Comparison of ENCODE assay signal across 23 cellular contexts in the genomic region with DNA sequence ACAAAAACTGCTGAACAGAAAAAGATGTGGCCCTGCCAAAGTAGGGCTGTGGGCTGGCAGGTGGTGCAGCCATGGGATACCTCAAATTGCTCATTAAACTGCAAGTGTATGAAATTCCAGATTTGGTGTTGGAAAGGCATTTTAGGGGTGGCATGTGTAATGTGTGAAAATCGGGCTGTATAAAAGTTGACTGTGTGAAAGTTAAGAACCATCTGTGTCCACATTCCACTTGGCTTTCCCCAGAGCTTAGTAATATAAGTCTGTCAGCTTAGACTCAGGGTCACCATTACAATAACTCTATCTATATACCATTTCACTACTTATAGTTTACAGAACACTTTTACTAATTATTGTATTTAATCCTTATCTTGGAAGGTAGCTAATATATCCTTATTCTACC. TPM values are rescaled to one million over a fixed set of nuclear protein-coding genes. Genes with fewer than 3 reads are reported as not detected.
DNase-seq lines count a peak whose midpoint lies in the region; ATAC-seq and TF ChIP-seq lines count a peak whose summit lies in the region.
"Had no signal": no experiment of that assay in that cellular context is flagged by ENCODE, and none has a peak within 500 bp of the region (broad histone marks: within the 10 kb centered on the region; RNA-seq: fewer than 3 reads in every experiment).

No MANE protein-coding gene starts in this region.

- no peak overlapping the region for H2AFZ ChIP-seq in osteoblast (ENCODE audit: low read length)
- H2AFZ ChIP-seq: neural progenitor cell had no signal

- no peaks in the 10 kb centered on the region for H3K36me3 Mint-ChIP-seq in Caco-2 (ENCODE audit: insufficient read depth, unreplicated experiment)
- H3K36me3 Mint-ChIP-seq in activated T-helper 2 cell treated with anti-CD3 and anti-CD28 coated beads, Interferon-gamma antibody, Interleukin-2, Interleukin-4, amounts not matched to agents 10 μg/mL and 5 μg/mL and 100 μg/mL, durations not matched to agents 14 hours and 24 hours and 36 hours (ENCODE audit: low read depth) = no peaks in the 10 kb centered on the region
- H3K36me3 Mint-ChIP-seq: memory B cell; neural progenitor cell; stimulated activated memory B cell treated with anti-CD40 and anti-IgM and Interleukin-4, amounts not matched to agents 10 μg/mL and 1 μg/mL and 100 μg/mL, for 72 hours had no signal

- BruUV-seq in Caco-2 (replicated peaks; lab: Mats Ljungman, UMichigan) = no TSS peak

- H3K9me3 ChIP-seq in Caco-2 (no peaks in the 10 kb centered on the region), osteoblast (ENCODE audit: low read depth, low read length) (no peaks in the 10 kb centered on the region), mucosa of descending colon (no peaks in the 10 kb centered on the region)
- H3K9me3 ChIP-seq: transverse colon had no signal

- peak overlapping the region; percentile 66 for H3K27ac Mint-ChIP-seq in Caco-2 (ENCODE audit: unreplicated experiment)
- H3K27ac Mint-ChIP-seq in activated T-helper 2 cell treated with anti-CD3 and anti-CD28 coated beads, Interferon-gamma antibody, Interleukin-2, Interleukin-4, amounts not matched to agents 10 μg/mL and 5 μg/mL and 100 μg/mL, durations not matched to agents 14 hours and 24 hours and 36 hours = no peak overlapping the region
- H3K27ac Mint-ChIP-seq: activated B cell treated with CpG ODN at 0.5 μM for 24 hours; activated naive CD8-positive, alpha-beta T cell treated with anti-CD3 and anti-CD28 coated beads, Interleukin-2, amount 50 U/mL, for 24 hours; activated T-helper 17 cell treated with anti-CD3 and anti-CD28 coated beads, Interleukin-2, amount 50 U/mL, for 72 hours; CD4-positive, alpha-beta T cell; effector memory CD8-positive, alpha-beta T cell; memory B cell; neural progenitor cell; stimulated activated memory B cell treated with anti-CD40 and anti-IgM and Interleukin-4, amounts not matched to agents 10 μg/mL and 1 μg/mL and 100 μg/mL, for 72 hours had no signal

- no peak for ATAC-seq in mucosa of descending colon
- ATAC-seq: activated naive CD8-positive, alpha-beta T cell treated with anti-CD3 and anti-CD28 coated beads, Interleukin-2, amount 50 U/mL, for 24 hours; activated T-helper 17 cell treated with anti-CD3 and anti-CD28 coated beads, Interleukin-2, amount 50 U/mL, for 72 hours; effector memory CD8-positive, alpha-beta T cell had no signal

- H3K27me3 Mint-ChIP-seq in Caco-2 (ENCODE audit: insufficient read depth, unreplicated experiment) = no peaks in the 10 kb centered on the region
- H3K27me3 Mint-ChIP-seq in activated T-helper 2 cell treated with anti-CD3 and anti-CD28 coated beads, Interferon-gamma antibody, Interleukin-2, Interleukin-4, amounts not matched to agents 10 μg/mL and 5 μg/mL and 100 μg/mL, durations not matched to agents 14 hours and 24 hours and 36 hours (ENCODE audit: low read depth) = peaks cover 10% of the 10 kb centered on the region

- H3K9me3 Mint-ChIP-seq in Caco-2 (ENCODE audit: unreplicated experiment) = no peaks in the 10 kb centered on the region
- no peaks in the 10 kb centered on the region for H3K9me3 Mint-ChIP-seq in activated T-helper 2 cell treated with anti-CD3 and anti-CD28 coated beads, Interferon-gamma antibody, Interleukin-2, Interleukin-4, amounts not matched to agents 10 μg/mL and 5 μg/mL and 100 μg/mL, durations not matched to agents 14 hours and 24 hours and 36 hours
- H3K9me3 Mint-ChIP-seq: activated B cell treated with CpG ODN at 0.5 μM for 24 hours; activated naive CD8-positive, alpha-beta T cell treated with anti-CD3 and anti-CD28 coated beads, Interleukin-2, amount 50 U/mL, for 24 hours; activated T-helper 17 cell treated with anti-CD3 and anti-CD28 coated beads, Interleukin-2, amount 50 U/mL, for 72 hours; CD4-positive, alpha-beta T cell; effector memory CD8-positive, alpha-beta T cell; H9; memory B cell; neural progenitor cell; stimulated activated memory B cell treated with anti-CD40 and anti-IgM and Interleukin-4, amounts not matched to agents 10 μg/mL and 1 μg/mL and 100 μg/mL, for 72 hours had no signal

- H4K20me1 ChIP-seq in osteoblast (ENCODE audit: insufficient read depth, low read length) = no peaks in the 10 kb centered on the region

- H3K27ac ChIP-seq in osteoblast (ENCODE audit: low read depth, low read length) = no peak overlapping the region
- H3K27ac ChIP-seq: HL-60, neural progenitor cell, transverse colon had no signal

- DNase-seq in Caco-2 (no peak), NCI-H69 (lab: John Stamatoyannopoulos, UW) (peak; percentile 28), choroid plexus epithelial cell (ENCODE audit: low read depth) (peak; percentile 56), osteoblast (ENCODE audit: insufficient read length, low spot score, missing footprints) (peak; percentile 25), NCI-H2196 treated with DMSO at 0.1 percent for 48 hours (lab: John Stamatoyannopoulos, UW; ENCODE audit: unreplicated experiment) (no peak), mucosa of descending colon (no peak)
- DNase-seq in effector CD8-positive, alpha-beta T cell (lab: John Stamatoyannopoulos, UW) = no peak
- no peak for DNase-seq in activated T-helper 2 cell treated with anti-CD3 and anti-CD28 coated beads, Interferon-gamma antibody, Interleukin-2, Interleukin-4, amounts not matched to agents 10 μg/mL and 5 μg/mL and 100 μg/mL, durations not matched to agents 14 hours and 24 hours and 36 hours (ENCODE audit: low spot score)
- DNase-seq: activated B cell treated with CpG ODN at 0.5 μM for 24 hours; activated naive CD8-positive, alpha-beta T cell treated with anti-CD3 and anti-CD28 coated beads, Interleukin-2, amount 50 U/mL, for 24 hours; CD4-positive, alpha-beta T cell; effector memory CD8-positive, alpha-beta T cell; H9; KBM-7; MV-4-11; NCI-H2029; NCI-H510A treated with DMSO at 0.1 percent for 48 hours; transverse colon had no signal

- H3K4me3 ChIP-seq in Caco-2 (ENCODE audit: low read depth, low read length) (no peak overlapping the region), choroid plexus epithelial cell (ENCODE audit: low read depth, low read length) (no peak overlapping the region), osteoblast (ENCODE audit: insufficient read depth, low read length) (no peak overlapping the region), mucosa of descending colon (no peak overlapping the region)
- H3K4me3 ChIP-seq: neural progenitor cell, transverse colon had no signal

- POLR2A ChIA-PET in Caco-2 (lab: Charles Lee) = no interaction called here

- CTCF ChIA-PET in Caco-2 (lab: Charles Lee) = interaction anchor here (0.5 to 1.5 kb wide), 2 partner anchors 16 to 51 kb away, joined by 3 to 6 read pairs; no protein-coding TSS in a partner anchor

- H3K36me3 ChIP-seq in Caco-2 (ENCODE audit: control insufficient read depth, insufficient read depth, low read length) = no peaks in the 10 kb centered on the region
- no peaks in the 10 kb centered on the region for H3K36me3 ChIP-seq in osteoblast (ENCODE audit: insufficient read depth, low read length)
- no peaks in the 10 kb centered on the region for H3K36me3 ChIP-seq in mucosa of descending colon (ENCODE audit: low read depth)
- H3K36me3 ChIP-seq: neural progenitor cell, transverse colon had no signal

- peaks cover 32% of the 10 kb centered on the region for H3K4me1 Mint-ChIP-seq in Caco-2 (ENCODE audit: low read depth, unreplicated experiment)
- peaks cover 1% of the 10 kb centered on the region for H3K4me1 Mint-ChIP-seq in activated T-helper 2 cell treated with anti-CD3 and anti-CD28 coated beads, Interferon-gamma antibody, Interleukin-2, Interleukin-4, amounts not matched to agents 10 μg/mL and 5 μg/mL and 100 μg/mL, durations not matched to agents 14 hours and 24 hours and 36 hours (ENCODE audit: low read depth)
- H3K4me1 Mint-ChIP-seq: activated B cell treated with CpG ODN at 0.5 μM for 24 hours; activated naive CD8-positive, alpha-beta T cell treated with anti-CD3 and anti-CD28 coated beads, Interleukin-2, amount 50 U/mL, for 24 hours; activated T-helper 17 cell treated with anti-CD3 and anti-CD28 coated beads, Interleukin-2, amount 50 U/mL, for 72 hours; memory B cell; stimulated activated memory B cell treated with anti-CD40 and anti-IgM and Interleukin-4, amounts not matched to agents 10 μg/mL and 1 μg/mL and 100 μg/mL, for 72 hours had no signal

- H3K4me3 Mint-ChIP-seq in Caco-2 (ENCODE audit: unreplicated experiment) = no peak overlapping the region
- H3K4me3 Mint-ChIP-seq in activated T-helper 2 cell treated with anti-CD3 and anti-CD28 coated beads, Interferon-gamma antibody, Interleukin-2, Interleukin-4, amounts not matched to agents 10 μg/mL and 5 μg/mL and 100 μg/mL, durations not matched to agents 14 hours and 24 hours and 36 hours (ENCODE audit: low read depth) = no peak overlapping the region
- H3K4me3 Mint-ChIP-seq: activated B cell treated with CpG ODN at 0.5 μM for 24 hours; activated naive CD8-positive, alpha-beta T cell treated with anti-CD3 and anti-CD28 coated beads, Interleukin-2, amount 50 U/mL, for 24 hours; activated T-helper 17 cell treated with anti-CD3 and anti-CD28 coated beads, Interleukin-2, amount 50 U/mL, for 72 hours; CD4-positive, alpha-beta T cell; effector memory CD8-positive, alpha-beta T cell; H9; memory B cell; neural progenitor cell; stimulated activated memory B cell treated with anti-CD40 and anti-IgM and Interleukin-4, amounts not matched to agents 10 μg/mL and 1 μg/mL and 100 μg/mL, for 72 hours had no signal

- intact Hi-C loops in Caco-2 (cut with micrococcal nuclease; ENCODE audit: unreplicated experiment) = no loop called here
- intact Hi-C loops in mucosa of descending colon (cut with DNase I, micrococcal nuclease) = no loop called here
- intact Hi-C loops in activated T-helper 2 cell treated with anti-CD3 and anti-CD28 coated beads, Interferon-gamma antibody, Interleukin-2, Interleukin-4, amounts not matched to agents 10 μg/mL and 5 μg/mL and 100 μg/mL, durations not matched to agents 14 hours and 24 hours and 36 hours (cut with micrococcal nuclease) = loop anchor here (5.0 kb wide), 1 partner anchor 33 kb away; a partner anchor contains a TSS

- H3K27me3 ChIP-seq in Caco-2 (replicated peaks; ENCODE audit: control insufficient read depth, insufficient read depth, low read length) = no peaks in the 10 kb centered on the region
- H3K27me3 ChIP-seq in osteoblast (ENCODE audit: insufficient read depth, low read length) = no peaks in the 10 kb centered on the region
- H3K27me3 ChIP-seq: neural progenitor cell, transverse colon had no signal

- TF ChIP-seq CTCF in Caco-2 (IDR thresholded peaks at IDR 0.05; ENCODE audit: insufficient read depth in 1 of 2, low read depth in 1 of 2, low read length in 1 of 2, severe bottlenecking in 1 of 2, unreplicated experiment in 1 of 2) (no peak), choroid plexus epithelial cell (conservative IDR thresholded peaks at IDR 0.05; ENCODE audit: low read depth, low read length) (no peak), osteoblast (IDR thresholded peaks at IDR 0.05; ENCODE audit: extremely low read depth, low read depth, low read length) (no peak), mucosa of descending colon (IDR thresholded peaks at IDR 0.05) (no peak)

- no peaks in the 10 kb centered on the region for H3K79me2 ChIP-seq in osteoblast (ENCODE audit: insufficient read depth, low read length)

- peaks cover 24% of the 10 kb centered on the region for H3K4me1 ChIP-seq in Caco-2
- peaks cover 8% of the 10 kb centered on the region for H3K4me1 ChIP-seq in osteoblast (ENCODE audit: insufficient read depth, low read length)
- no peaks in the 10 kb centered on the region for H3K4me1 ChIP-seq in mucosa of descending colon (ENCODE audit: low read depth)

- H3K4me2 ChIP-seq in osteoblast (ENCODE audit: insufficient read depth, low read length) = no peak overlapping the region
- H3K4me2 ChIP-seq: neural progenitor cell had no signal

RNA-seq across cellular contexts. Expression of a gene that starts 34.9 kb away (rescaled TPM):
- 60.6 and 78.4 TPM in 2 replicates for total RNA-seq in Caco-2 (2022)
- 12.7 and 16.2 TPM in 2 replicates for total RNA-seq in osteoblast
- total RNA-seq in mucosa of descending colon = 10 to 100 TPM in 1 of 3 donors, 1 to 10 TPM in 2; 4.7 to 33.7 (median 7.9) TPM
- 0.11 and 0.16 TPM in 2 replicates for total RNA-seq in activated T-helper 2 cell treated with anti-CD3 and anti-CD28 coated beads, Interferon-gamma antibody, Interleukin-2, Interleukin-4, amounts not matched to agents 10 μg/mL and 5 μg/mL and 100 μg/mL, durations not matched to agents 14 hours and 24 hours and 36 hours
- total RNA-seq: activated B cell treated with CpG ODN at 0.5 μM for 24 hours; CD4-positive, alpha-beta T cell had no signal

RNA-seq across cellular contexts. Expression of a gene that starts 47.7 kb away (rescaled TPM):
- total RNA-seq in Caco-2 (2022) = 88.6 and 95.2 TPM in 2 replicates
- total RNA-seq in osteoblast = 35.8 and 56.0 TPM in 2 replicates
- 10 to 100 TPM; 32.8 to 37.6 (median 37.0) TPM for total RNA-seq in mucosa of descending colon
- total RNA-seq in activated T-helper 2 cell treated with anti-CD3 and anti-CD28 coated beads, Interferon-gamma antibody, Interleukin-2, Interleukin-4, amounts not matched to agents 10 μg/mL and 5 μg/mL and 100 μg/mL, durations not matched to agents 14 hours and 24 hours and 36 hours = 39.7 and 40.2 TPM in 2 replicates

Comparison
In these comparisons a context has a peak if more than half of its experiments do, and no peak if none do; other contexts are left out.
1. DNase-seq: peak in NCI-H69 (single experiment), choroid plexus epithelial cell (single experiment) and osteoblast (single experiment); none in Caco-2 (0 of 2), effector CD8-positive, alpha-beta T cell (single experiment), NCI-H2196 treated with DMSO at 0.1 percent for 48 hours (single experiment), mucosa of descending colon (0 of 3) and activated T-helper 2 cell treated with anti-CD3 and anti-CD28 coated beads, Interferon-gamma antibody, Interleukin-2, Interleukin-4, amounts not matched to agents 10 μg/mL and 5 μg/mL and 100 μg/mL, durations not matched to agents 14 hours and 24 hours and 36 hours (single experiment).